In the genomic region with DNA sequence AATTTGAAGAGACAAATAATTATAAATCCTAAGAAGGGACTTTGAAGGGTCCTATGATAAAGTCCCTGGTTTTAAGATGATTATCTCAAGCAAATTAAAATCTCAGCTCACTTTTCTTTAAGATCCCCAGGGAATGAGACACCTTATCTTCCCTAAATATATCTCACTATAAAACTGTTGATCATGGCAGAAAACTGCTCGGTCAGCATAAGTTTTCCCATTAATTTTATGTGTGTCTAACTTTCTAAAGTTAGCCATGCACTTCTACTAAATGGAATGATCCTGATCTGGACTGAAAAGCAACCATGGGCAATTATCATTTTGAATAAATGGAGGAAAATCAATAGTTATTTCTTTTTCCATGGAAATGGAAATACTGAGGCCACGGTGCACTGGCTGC, we compare ENCODE assay signal across 1 cellular context.
A peak's percentile ranks its signal among the peaks of the same experiment; 100 is the strongest.
TF ChIP-seq lines count a peak whose summit lies in the region.

No MANE protein-coding gene starts in this region.

TF ChIP-seq in K562, 482 proteins besides CTCF, POLR2A, EP300 and RAD21 (continued from another document):
- TF ChIP-seq, protein P1, sequence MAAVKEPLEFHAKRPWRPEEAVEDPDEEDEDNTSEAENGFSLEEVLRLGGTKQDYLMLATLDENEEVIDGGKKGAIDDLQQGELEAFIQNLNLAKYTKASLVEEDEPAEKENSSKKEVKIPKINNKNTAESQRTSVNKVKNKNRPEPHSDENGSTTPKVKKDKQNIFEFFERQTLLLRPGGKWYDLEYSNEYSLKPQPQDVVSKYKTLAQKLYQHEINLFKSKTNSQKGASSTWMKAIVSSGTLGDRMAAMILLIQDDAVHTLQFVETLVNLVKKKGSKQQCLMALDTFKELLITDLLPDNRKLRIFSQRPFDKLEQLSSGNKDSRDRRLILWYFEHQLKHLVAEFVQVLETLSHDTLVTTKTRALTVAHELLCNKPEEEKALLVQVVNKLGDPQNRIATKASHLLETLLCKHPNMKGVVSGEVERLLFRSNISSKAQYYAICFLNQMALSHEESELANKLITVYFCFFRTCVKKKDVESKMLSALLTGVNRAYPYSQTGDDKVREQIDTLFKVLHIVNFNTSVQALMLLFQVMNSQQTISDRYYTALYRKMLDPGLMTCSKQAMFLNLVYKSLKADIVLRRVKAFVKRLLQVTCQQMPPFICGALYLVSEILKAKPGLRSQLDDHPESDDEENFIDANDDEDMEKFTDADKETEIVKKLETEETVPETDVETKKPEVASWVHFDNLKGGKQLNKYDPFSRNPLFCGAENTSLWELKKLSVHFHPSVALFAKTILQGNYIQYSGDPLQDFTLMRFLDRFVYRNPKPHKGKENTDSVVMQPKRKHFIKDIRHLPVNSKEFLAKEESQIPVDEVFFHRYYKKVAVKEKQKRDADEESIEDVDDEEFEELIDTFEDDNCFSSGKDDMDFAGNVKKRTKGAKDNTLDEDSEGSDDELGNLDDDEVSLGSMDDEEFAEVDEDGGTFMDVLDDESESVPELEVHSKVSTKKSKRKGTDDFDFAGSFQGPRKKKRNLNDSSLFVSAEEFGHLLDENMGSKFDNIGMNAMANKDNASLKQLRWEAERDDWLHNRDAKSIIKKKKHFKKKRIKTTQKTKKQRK (IDR thresholded peaks at IDR 0.05; ENCODE audit: borderline replicate concordance, low read depth, low read length) = no peak
- TF ChIP-seq TCF7L2 (IDR thresholded peaks at IDR 0.05; ENCODE audit: low read depth, low read length) (no peak), ZNF316 (IDR thresholded peaks at IDR 0.05) (peak; percentile 69), TSC22D4 (tag; IDR thresholded peaks at IDR 0.05) (no peak), MAFF (IDR thresholded peaks at IDR 0.05; ENCODE audit: low read length) (peak; percentile 69), SMAD1 (IDR thresholded peaks at IDR 0.05; ENCODE audit: low read depth, low read length, partially characterized antibody) (no peak), CBX3 (IDR thresholded peaks at IDR 0.05; ENCODE audit: borderline replicate concordance in 1 of 2, low read length in 2 of 2) (no peak), HMGN3 (IDR thresholded peaks at IDR 0.05; ENCODE audit: borderline replicate concordance, extremely low read depth, insufficient read length, low read depth, low read length) (no peak), ZNF217 (CRISPR knock-in tag; IDR thresholded peaks at IDR 0.05) (no peak), XRCC3 (IDR thresholded peaks at IDR 0.05) (no peak), CCNT2 (IDR thresholded peaks at IDR 0.05; ENCODE audit: borderline replicate concordance, extremely low read depth, insufficient read length, low read depth, low read length) (no peak), MAFK (IDR thresholded peaks at IDR 0.05; ENCODE audit: low read length) (peak; percentile 64), NUFIP1 (IDR thresholded peaks at IDR 0.05; ENCODE audit: partially characterized antibody) (no peak), C11orf30 (IDR thresholded peaks at IDR 0.05; ENCODE audit: low read depth) (peak; percentile 48; the same call in 1 of the 2 replicates), FOXK1 (CRISPR knock-in tag; IDR thresholded peaks at IDR 0.05; ENCODE audit: borderline replicate concordance) (no peak), TAF15 (IDR thresholded peaks at IDR 0.05; ENCODE audit: low read depth, low read length) (no peak), MAFG (tag; conservative IDR thresholded peaks at IDR 0.05) (peak; percentile 51; the same call in 1 of the 2 replicates)
- TF ChIP-seq, protein P2, sequence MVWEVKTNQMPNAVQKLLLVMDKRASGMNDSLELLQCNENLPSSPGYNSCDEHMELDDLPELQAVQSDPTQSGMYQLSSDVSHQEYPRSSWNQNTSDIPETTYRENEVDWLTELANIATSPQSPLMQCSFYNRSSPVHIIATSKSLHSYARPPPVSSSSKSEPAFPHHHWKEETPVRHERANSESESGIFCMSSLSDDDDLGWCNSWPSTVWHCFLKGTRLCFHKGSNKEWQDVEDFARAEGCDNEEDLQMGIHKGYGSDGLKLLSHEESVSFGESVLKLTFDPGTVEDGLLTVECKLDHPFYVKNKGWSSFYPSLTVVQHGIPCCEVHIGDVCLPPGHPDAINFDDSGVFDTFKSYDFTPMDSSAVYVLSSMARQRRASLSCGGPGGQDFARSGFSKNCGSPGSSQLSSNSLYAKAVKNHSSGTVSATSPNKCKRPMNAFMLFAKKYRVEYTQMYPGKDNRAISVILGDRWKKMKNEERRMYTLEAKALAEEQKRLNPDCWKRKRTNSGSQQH (CRISPR knock-in tag; IDR thresholded peaks at IDR 0.05) = no peak
- TF ChIP-seq, protein P3, sequence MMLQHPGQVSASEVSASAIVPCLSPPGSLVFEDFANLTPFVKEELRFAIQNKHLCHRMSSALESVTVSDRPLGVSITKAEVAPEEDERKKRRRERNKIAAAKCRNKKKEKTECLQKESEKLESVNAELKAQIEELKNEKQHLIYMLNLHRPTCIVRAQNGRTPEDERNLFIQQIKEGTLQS (IDR thresholded peaks at IDR 0.05) = no peak
- TF ChIP-seq, protein P3 (CRISPR knock-in tag; conservative IDR thresholded peaks at IDR 0.05) = no peak
